In the genomic region with DNA sequence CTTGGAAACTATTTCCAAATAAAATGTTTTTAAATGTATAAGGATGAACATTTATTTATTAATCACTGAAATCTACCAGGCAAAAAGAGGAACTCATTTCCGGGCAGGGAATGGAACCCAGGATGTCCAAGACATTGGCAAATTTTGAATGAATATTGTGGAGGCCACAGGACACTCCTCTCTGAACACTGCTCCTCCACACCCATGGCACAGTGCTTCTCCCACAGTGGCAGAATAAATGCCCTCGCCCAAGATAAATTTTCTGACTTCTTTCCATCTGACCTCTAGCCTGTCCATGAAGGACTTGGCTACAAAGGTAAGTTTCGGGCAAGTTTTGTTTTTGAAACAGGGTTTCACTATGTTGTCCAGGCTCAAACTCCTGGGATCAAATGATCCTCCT, we compare ENCODE assay signal across 15 cellular contexts. TPM values are rescaled to one million over a fixed set of nuclear protein-coding genes. Genes with fewer than 3 reads are reported as not detected.
A peak's percentile ranks its signal among the peaks of the same experiment; 100 is the strongest.
DNase-seq lines count a peak whose midpoint lies in the region; ATAC-seq and TF ChIP-seq lines count a peak whose summit lies in the region.
"Had no signal": no experiment of that assay in that cellular context is flagged by ENCODE, and none has a peak within 500 bp of the region (broad histone marks: within the 10 kb centered on the region; RNA-seq: fewer than 3 reads in every experiment).

No MANE protein-coding gene starts in this region.

- H3K9me3 Mint-ChIP-seq in activated CD4-positive, alpha-beta T cell treated with anti-CD3 and anti-CD28 coated beads, Interleukin-2, amount 10 ng/mL, durations not matched to agents 7 days and 5 days = peaks cover 12% of the 10 kb centered on the region
- H3K9me3 Mint-ChIP-seq in stimulated activated memory B cell treated with anti-CD40 and anti-IgM and Interleukin-4, amounts not matched to agents 10 μg/mL and 1 μg/mL and 100 μg/mL, for 72 hours = no peaks in the 10 kb centered on the region

- CTCF ChIA-PET in activated CD4-positive, alpha-beta T cell treated with anti-CD3 and anti-CD28 coated beads, Interleukin-2, amount 10 ng/mL, durations not matched to agents 7 days and 5 days (lab: Charles Lee) = interaction anchor here (0.5 to 4.3 kb wide), 3 partner anchors 14 to 102 kb away, joined by 5 to 19 read pairs (median 7); no protein-coding TSS in a partner anchor
- CTCF ChIA-PET in RWPE1 (lab: Yijun Ruan, JAX) = no interaction called here

- no peak for TF ChIP-seq CTCF in RWPE1 (conservative IDR thresholded peaks at IDR 0.05; ENCODE audit: low read depth)

- H3K36me3 Mint-ChIP-seq in activated CD4-positive, alpha-beta T cell treated with anti-CD3 and anti-CD28 coated beads, Interleukin-2, amount 10 ng/mL, durations not matched to agents 7 days and 5 days (ENCODE audit: low read depth) = peaks cover 19% of the 10 kb centered on the region
- peaks cover 39% of the 10 kb centered on the region for H3K36me3 Mint-ChIP-seq in stimulated activated memory B cell treated with anti-CD40 and anti-IgM and Interleukin-4, amounts not matched to agents 10 μg/mL and 1 μg/mL and 100 μg/mL, for 72 hours

- POLR2A ChIA-PET in activated CD4-positive, alpha-beta T cell treated with anti-CD3 and anti-CD28 coated beads, Interleukin-2, amount 10 ng/mL, durations not matched to agents 7 days and 5 days (lab: Charles Lee) = interaction anchor here (0.7 kb wide), 1 partner anchor 497 kb away, joined by 5 read pairs; no protein-coding TSS in a partner anchor
- POLR2A ChIA-PET in RWPE1 (lab: Yijun Ruan, JAX; ENCODE audit: low non-redundant PET) = no interaction called here

- DNase-seq in activated CD4-positive, alpha-beta T cell treated with anti-CD3 and anti-CD28 coated beads, Interleukin-2, amount 10 ng/mL, durations not matched to agents 7 days and 5 days = no peak
- DNase-seq in activated CD4-positive, alpha-beta T cell treated with anti-CD3 and anti-CD28 coated beads, Interleukin-2, amount 50 U/mL, for 48 hours = no peak
- DNase-seq in RWPE1 (ENCODE audit: low spot score) (no peak), epithelial cell of prostate (ENCODE audit: low read depth, low spot score) (no peak), CD1c-positive myeloid dendritic cell (ENCODE audit: extremely low spot score) (no peak)
- DNase-seq: 8988T; Caco-2; effector memory CD4-positive, alpha-beta T cell; mucosa of descending colon; MV-4-11; NCI-H2107; stimulated activated CD4-positive, alpha-beta T cell treated with anti-CD3 and anti-CD28 coated beads, Interleukin-1b, Interleukin-23, amount 100 ng/mL, for 48 hours had no signal

- ATAC-seq in stimulated activated memory B cell treated with anti-CD40 and anti-IgM and Interleukin-4, amounts not matched to agents 10 μg/mL and 1 μg/mL and 100 μg/mL, for 72 hours = no peak
- ATAC-seq in GM18867 (IDR thresholded peaks at IDR 0.05; ENCODE audit: unreplicated experiment) (no peak), GM19324 (IDR thresholded peaks at IDR 0.05; ENCODE audit: low FRiP score, unreplicated experiment) (no peak)

- H3K27ac ChIP-seq in RWPE1 = peak overlapping the region; percentile 42; the same call in 1 of the 2 replicates
- peak overlapping the region; percentile 62 for H3K27ac ChIP-seq in epithelial cell of prostate

- no peak overlapping the region for H3K4me3 Mint-ChIP-seq in activated CD4-positive, alpha-beta T cell treated with anti-CD3 and anti-CD28 coated beads, Interleukin-2, amount 10 ng/mL, durations not matched to agents 7 days and 5 days
- no peak overlapping the region for H3K4me3 Mint-ChIP-seq in stimulated activated memory B cell treated with anti-CD40 and anti-IgM and Interleukin-4, amounts not matched to agents 10 μg/mL and 1 μg/mL and 100 μg/mL, for 72 hours

- peaks cover 49% of the 10 kb centered on the region for H3K4me1 Mint-ChIP-seq in activated CD4-positive, alpha-beta T cell treated with anti-CD3 and anti-CD28 coated beads, Interleukin-2, amount 10 ng/mL, durations not matched to agents 7 days and 5 days
- peaks cover 68% of the 10 kb centered on the region for H3K4me1 Mint-ChIP-seq in stimulated activated memory B cell treated with anti-CD40 and anti-IgM and Interleukin-4, amounts not matched to agents 10 μg/mL and 1 μg/mL and 100 μg/mL, for 72 hours

- H3K27ac Mint-ChIP-seq in activated CD4-positive, alpha-beta T cell treated with anti-CD3 and anti-CD28 coated beads, Interleukin-2, amount 10 ng/mL, durations not matched to agents 7 days and 5 days = peak overlapping the region; percentile 89
- peak overlapping the region; percentile 17 for H3K27ac Mint-ChIP-seq in stimulated activated memory B cell treated with anti-CD40 and anti-IgM and Interleukin-4, amounts not matched to agents 10 μg/mL and 1 μg/mL and 100 μg/mL, for 72 hours

- H3K27me3 Mint-ChIP-seq in activated CD4-positive, alpha-beta T cell treated with anti-CD3 and anti-CD28 coated beads, Interleukin-2, amount 10 ng/mL, durations not matched to agents 7 days and 5 days = no peaks in the 10 kb centered on the region
- no peaks in the 10 kb centered on the region for H3K27me3 Mint-ChIP-seq in stimulated activated memory B cell treated with anti-CD40 and anti-IgM and Interleukin-4, amounts not matched to agents 10 μg/mL and 1 μg/mL and 100 μg/mL, for 72 hours

RNA-seq across cellular contexts. Expression of gene HIPK2, which starts 39.0 kb away (rescaled TPM):
- 10 to 100 TPM; 22.5 to 27.5 TPM for total RNA-seq in activated CD4-positive, alpha-beta T cell treated with anti-CD3 and anti-CD28 coated beads, Interleukin-2, amount 10 ng/mL, durations not matched to agents 7 days and 5 days
